ENCODE assay signal across 14 cellular contexts in the genomic region with DNA sequence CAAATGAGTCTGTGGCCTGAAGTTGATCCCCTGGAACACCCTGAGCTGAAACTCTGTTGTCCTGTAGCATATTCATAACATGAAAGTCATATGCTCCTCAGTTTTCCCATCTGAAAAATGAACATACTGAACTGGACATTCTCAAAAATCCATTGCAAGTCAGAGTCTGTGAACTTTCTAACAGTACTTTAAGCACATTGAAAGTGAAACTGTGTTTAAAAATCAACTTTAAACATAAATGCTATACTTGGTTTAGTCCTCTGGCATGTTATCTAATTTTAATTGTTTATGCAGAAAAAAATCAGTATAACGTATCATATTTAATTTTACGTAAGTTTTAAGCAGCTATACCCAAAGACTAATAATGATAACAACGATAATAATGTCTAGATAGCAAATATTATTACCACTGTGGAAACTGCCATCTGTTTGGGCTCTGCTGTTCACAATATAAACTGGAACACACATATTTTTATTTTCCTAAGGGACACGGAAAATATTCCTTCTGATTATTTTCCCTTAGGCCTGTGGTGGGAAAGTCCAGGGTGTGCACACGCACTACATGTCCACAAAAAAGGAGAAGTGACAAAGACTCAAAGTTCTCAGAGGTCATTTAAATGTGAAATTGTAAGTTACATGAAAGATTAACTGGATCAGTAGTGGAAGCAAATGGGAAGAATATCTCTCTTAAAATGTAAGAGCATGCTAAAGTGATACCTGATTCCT. TPM values are rescaled to one million over a fixed set of nuclear protein-coding genes. Genes with fewer than 3 reads are reported as not detected.
DNase-seq lines count a peak whose midpoint lies in the region; ATAC-seq and TF ChIP-seq lines count a peak whose summit lies in the region.
"Had no signal": no experiment of that assay in that cellular context is flagged by ENCODE, and none has a peak within 500 bp of the region (broad histone marks: within the 10 kb centered on the region; RNA-seq: fewer than 3 reads in every experiment).

No MANE protein-coding gene starts in this region.

- no peaks in the 10 kb centered on the region for H3K4me1 Mint-ChIP-seq in osteocyte (ENCODE audit: unreplicated experiment)
- H3K4me1 Mint-ChIP-seq: neural crest cell had no signal

- TF ChIP-seq CTCF in body of pancreas (IDR thresholded peaks at IDR 0.05): no peak
- no peak for TF ChIP-seq CTCF in lower lobe of right lung (IDR thresholded peaks at IDR 0.05)
- no peak for TF ChIP-seq CTCF in suprapubic skin (IDR thresholded peaks at IDR 0.05)
- TF ChIP-seq CTCF in osteocyte (IDR thresholded peaks at IDR 0.05): no peak

- 29 to 31% methylated on average over 5 of the region's 5 CpGs for WGBS in body of pancreas, 2 donors
- WGBS in suprapubic skin: 57% methylated on average over 5 of the region's 5 CpGs

- no peak overlapping the region for H3K4me3 Mint-ChIP-seq in osteocyte (ENCODE audit: unreplicated experiment)
- H3K4me3 Mint-ChIP-seq: activated CD8-positive, alpha-beta T cell treated with anti-CD3 and anti-CD28 coated beads for 36 hours; endodermal cell; neural crest cell had no signal

- H3K27me3 ChIP-seq in body of pancreas (no peaks in the 10 kb centered on the region), lower lobe of right lung (ENCODE audit: low read depth) (no peaks in the 10 kb centered on the region), suprapubic skin (no peaks in the 10 kb centered on the region)
- H3K27me3 ChIP-seq: BLaER1 treated with 17β-estradiol and CSF1 and Interleukin-3, amounts not matched to agents 10 nM and 100 nM had no signal

- no peaks in the 10 kb centered on the region for H3K36me3 ChIP-seq in body of pancreas (replicated peaks in 1 of 2; ENCODE audit: insufficient read depth in 1 of 2, low read depth in 2 of 2)
- H3K36me3 ChIP-seq in lower lobe of right lung: peaks cover 3% of the 10 kb centered on the region
- no peaks in the 10 kb centered on the region for H3K36me3 ChIP-seq in suprapubic skin
- H3K36me3 ChIP-seq: BLaER1 treated with 17β-estradiol and CSF1 and Interleukin-3, amounts not matched to agents 10 nM and 100 nM had no signal

- H3K4me1 ChIP-seq in body of pancreas: peaks cover 19% of the 10 kb centered on the region
- peaks cover 6% of the 10 kb centered on the region for H3K4me1 ChIP-seq in lower lobe of right lung
- no peaks in the 10 kb centered on the region for H3K4me1 ChIP-seq in suprapubic skin

- H3K27me3 Mint-ChIP-seq in osteocyte (ENCODE audit: unreplicated experiment): no peaks in the 10 kb centered on the region
- H3K27me3 Mint-ChIP-seq: activated CD8-positive, alpha-beta T cell treated with anti-CD3 and anti-CD28 coated beads for 36 hours had no signal

- TF ChIP-seq EP300 in suprapubic skin (IDR thresholded peaks at IDR 0.05): no peak

- no peak overlapping the region for H3K27ac Mint-ChIP-seq in osteocyte (ENCODE audit: unreplicated experiment)
- H3K27ac Mint-ChIP-seq: activated CD8-positive, alpha-beta T cell treated with anti-CD3 and anti-CD28 coated beads for 36 hours; endodermal cell had no signal

- ATAC-seq in HG02678 (IDR thresholded peaks at IDR 0.05; ENCODE audit: unreplicated experiment) (peak; percentile 45), body of pancreas (peak; percentile 3), lower lobe of right lung (peak in 1 of 2 donors; percentile 11)
- no peak for ATAC-seq in activated CD4-positive, CD25-positive, alpha-beta regulatory T cell treated with anti-CD3 and anti-CD28 coated beads, Interleukin-2, amount 50 U/mL, for 24 hours
- ATAC-seq: activated CD8-positive, alpha-beta T cell treated with anti-CD3 and anti-CD28 coated beads for 36 hours; K562 had no signal

- H3K9me3 ChIP-seq in body of pancreas (no peaks in the 10 kb centered on the region), lower lobe of right lung (no peaks in the 10 kb centered on the region), suprapubic skin (no peaks in the 10 kb centered on the region)
- H3K9me3 ChIP-seq: BLaER1 treated with 17β-estradiol and CSF1 and Interleukin-3, amounts not matched to agents 10 nM and 100 nM had no signal

- intact Hi-C loops in body of pancreas (cut with DNase I): no loop called here
- intact Hi-C loops in lower lobe of right lung (cut with DNase I): no loop called here

- DNase-seq in body of pancreas (no peak), lower lobe of right lung (no peak), suprapubic skin (ENCODE audit: low spot score in 2 of 2) (no peak), osteocyte (ENCODE audit: extremely low spot score, unreplicated experiment) (no peak), NCI-H2081 (lab: John Stamatoyannopoulos, UW) (no peak)
- DNase-seq in activated T-cell treated with anti-CD3 and anti-CD28 coated beads, Interleukin-2, amount 50 U/mL, for 48 hours: no peak
- DNase-seq: activated CD8-positive, alpha-beta T cell treated with anti-CD3 and anti-CD28 coated beads for 36 hours; DMS79 treated with DMSO at 0.1 percent for 48 hours had no signal

- no peaks in the 10 kb centered on the region for H3K9me3 Mint-ChIP-seq in osteocyte (ENCODE audit: unreplicated experiment)
- H3K9me3 Mint-ChIP-seq: activated CD8-positive, alpha-beta T cell treated with anti-CD3 and anti-CD28 coated beads for 36 hours; endodermal cell; neural crest cell had no signal

- H3K4me3 ChIP-seq in body of pancreas (no peak overlapping the region), lower lobe of right lung (peak overlapping the region; percentile 24), suprapubic skin (no peak overlapping the region)
- H3K4me3 ChIP-seq: BLaER1 treated with 17β-estradiol and CSF1 and Interleukin-3, amounts not matched to agents 10 nM and 100 nM; K562 had no signal

- TF ChIP-seq POLR2A in body of pancreas (IDR thresholded peaks at IDR 0.05): no peak
- TF ChIP-seq POLR2A in suprapubic skin (IDR thresholded peaks at IDR 0.05): no peak

- peak overlapping the region; percentile 36 to 53 (median 50) for H3K27ac ChIP-seq in body of pancreas
- peak overlapping the region; percentile 64 for H3K27ac ChIP-seq in lower lobe of right lung
- peak overlapping the region; percentile 57 for H3K27ac ChIP-seq in suprapubic skin
- H3K27ac ChIP-seq: BLaER1 treated with 17β-estradiol and CSF1 and Interleukin-3, amounts not matched to agents 10 nM and 100 nM had no signal

- no peaks in the 10 kb centered on the region for H3K36me3 Mint-ChIP-seq in osteocyte (ENCODE audit: unreplicated experiment)

RNA-seq across cellular contexts. Expression of gene TTN, which starts 56.1 kb away (rescaled TPM):
- total RNA-seq in body of pancreas (10 to 100 TPM; 26.5 to 94.6 TPM), lower lobe of right lung (40.3 TPM), suprapubic skin (1 to 10 TPM in 1 of 4 donors, under 1 TPM in 3; 0.21 to 2.1 (median 0.76) TPM), osteocyte (0.10 TPM in 1 of 2 replicates, not detected in the other)

Comparison
In these comparisons a context has a peak if more than half of its experiments do, and no peak if none do; other contexts are left out.
1. ATAC-seq: peak in HG02678 (single experiment) and body of pancreas (single experiment); none in activated CD4-positive, CD25-positive, alpha-beta regulatory T cell treated with anti-CD3 and anti-CD28 coated beads, Interleukin-2, amount 50 U/mL, for 24 hours (0 of 2).
2. RNA of gene TTN, which starts 56.1 kb away (total RNA-seq): 26.5 to 94.6 TPM in body of pancreas and 40.3 TPM in lower lobe of right lung (single experiment); 0.21 to 2.1 TPM in suprapubic skin and 0.10 TPM in osteocyte; every median in the first group is over 4 times any median in the second.
3. Peak in every context shown above with its lines, with median percentiles within 50 percentile points of each other: H3K27ac ChIP-seq.